10 cellular contexts compared by ENCODE assay signal in genomic region chr19:49878744-49879070, GRCh38. TPM values are rescaled to one million over a fixed set of nuclear protein-coding genes. Genes with fewer than 3 reads are reported as not detected.
A peak's percentile ranks its signal among the peaks of the same experiment; 100 is the strongest.
DNase-seq lines count a peak whose midpoint lies in the region; ATAC-seq and TF ChIP-seq lines count a peak whose summit lies in the region.
"Had no signal": no experiment of that assay in that cellular context is flagged by ENCODE, and none has a peak within 500 bp of the region (broad histone marks: within the 10 kb centered on the region; RNA-seq: fewer than 3 reads in every experiment).

No MANE protein-coding gene starts in this region.

- H3K4me1 Mint-ChIP-seq in nephron progenitor cell = peaks cover 37% of the 10 kb centered on the region

- no peak for DNase-seq in GM06990 (ENCODE audit: extremely low read depth, insufficient read length)
- DNase-seq in Panc1 (ENCODE audit: low read depth, low spot score) = no peak
- no peak for DNase-seq in fibroblast of villous mesenchyme (ENCODE audit: low read depth)
- no peak for DNase-seq in gastrocnemius medialis
- no peak for DNase-seq in GM13977 (ENCODE audit: low spot score)
- DNase-seq in nephron progenitor cell = no peak
- DNase-seq in kidney glomerular epithelial cell (lab: John Stamatoyannopoulos, UW) = no peak
- DNase-seq: NCI-H2029, WERI-Rb-1 had no signal

- H3K4me3 ChIP-seq in GM06990 (replicated peaks; ENCODE audit: low read depth, low read length) = peak overlapping the region; percentile 98
- peak overlapping the region; percentile 89 to 92 for H3K4me3 ChIP-seq in Panc1 (ENCODE audit: low read depth in 2 of 2, low read length in 2 of 2)
- peak overlapping the region; percentile 95 for H3K4me3 ChIP-seq in fibroblast of villous mesenchyme (ENCODE audit: low read depth, low read length)
- peak overlapping the region in 3 of 4 donors; percentile 92 to 95 (median 92) for H3K4me3 ChIP-seq in gastrocnemius medialis

- H3K4me3 Mint-ChIP-seq in nephron progenitor cell = no peak overlapping the region

- H3K27ac ChIP-seq in Panc1 (ENCODE audit: low read length) (peak overlapping the region; percentile 98), gastrocnemius medialis (peak overlapping the region; percentile 90 to 100 (median 99))

- H3K9me3 ChIP-seq in Panc1 (ENCODE audit: control insufficient read depth, insufficient read depth, low read depth, low read length) = no peaks in the 10 kb centered on the region
- H3K9me3 ChIP-seq in gastrocnemius medialis = no peaks in the 10 kb centered on the region

- no TSS peak for BruUV-seq in Panc1 (replicated peaks; lab: Mats Ljungman, UMichigan)

- no peaks in the 10 kb centered on the region for H3K27me3 Mint-ChIP-seq in nephron progenitor cell (ENCODE audit: low read depth, poor library complexity)

- H3K36me3 Mint-ChIP-seq in nephron progenitor cell (ENCODE audit: low read depth) = peaks cover 45% of the 10 kb centered on the region

- TF ChIP-seq CTCF in GM06990 (IDR thresholded peaks at IDR 0.05; ENCODE audit: insufficient read depth, low read length, poor library complexity, severe bottlenecking) (no peak), Panc1 (IDR thresholded peaks at IDR 0.05) (no peak), fibroblast of villous mesenchyme (IDR thresholded peaks at IDR 0.05; ENCODE audit: insufficient read depth, low read depth, low read length) (no peak), gastrocnemius medialis (IDR thresholded peaks at IDR 0.05 in 4 of 5, conservative IDR thresholded peaks at IDR 0.05 in 1 of 5) (no peak), GM13977 (IDR thresholded peaks at IDR 0.05; ENCODE audit: extremely low read depth, insufficient read depth, missing control alignments) (no peak), nephron progenitor cell (IDR thresholded peaks at IDR 0.05) (no peak)

- POLR2A ChIA-PET in Panc1 (lab: Charles Lee) = no interaction called here

- no peak for ATAC-seq in Panc1
- ATAC-seq in gastrocnemius medialis = no peak
- ATAC-seq in HG02623 (IDR thresholded peaks at IDR 0.05; ENCODE audit: unreplicated experiment) = no peak

- intact Hi-C loops in Panc1 (cut with micrococcal nuclease; ENCODE audit: unreplicated experiment) (no loop called here), gastrocnemius medialis (cut with DNase I; ENCODE audit: low total_unique reads) (loop anchor here (5.0 to 10.0 kb wide), 4 partner anchors 324 to 1244 kb away; partner anchors contain the start of genes DBP, MYH14 and RPS11)

- H3K27ac Mint-ChIP-seq in nephron progenitor cell = no peak overlapping the region

- H3K4me1 ChIP-seq in Panc1 (ENCODE audit: control insufficient read depth, insufficient read depth, low read length) (peaks cover 16% of the 10 kb centered on the region), gastrocnemius medialis (peaks cover 30 to 35% of the 10 kb centered on the region in 2 donors)

- TF ChIP-seq POLR2A in gastrocnemius medialis (IDR thresholded peaks at IDR 0.05) = no peak

- in situ Hi-C loops in Panc1 (cut with HindIII; ENCODE audit: low pct_unique_long_range_greater_than_20kb, low sequenced_read_pairs) = no loop called here
- in situ Hi-C loops in gastrocnemius medialis (cut with MboI; ENCODE audit: low sequenced_read_pairs in 4 of 4) = loop anchor here in 2 of 4 donors (10.0 kb wide), 1 partner anchor 64 kb away; the partner anchor contains the start of genes FUZ (in 2 of the 2) and MED25 (in 2 of the 2)
- in situ Hi-C loops in GM13977 (cut with MboI; ENCODE audit: low pct_unique_long_range_greater_than_20kb, low sequenced_read_pairs, unreplicated experiment) = no loop called here

- H3K27me3 ChIP-seq in GM06990 (replicated peaks; ENCODE audit: control insufficient read depth, insufficient read depth, low read length) = no peaks in the 10 kb centered on the region
- H3K27me3 ChIP-seq in Panc1 (ENCODE audit: control insufficient read depth, insufficient read depth, low read length) = no peaks in the 10 kb centered on the region
- H3K27me3 ChIP-seq in gastrocnemius medialis = no peaks in the 10 kb centered on the region

- CTCF ChIA-PET in Panc1 (lab: Charles Lee) = no interaction called here

- peaks cover 34% of the 10 kb centered on the region for H3K36me3 ChIP-seq in GM06990 (ENCODE audit: control insufficient read depth, insufficient read depth, low read length)
- H3K36me3 ChIP-seq in Panc1 (ENCODE audit: control insufficient read depth, insufficient read depth, low read length) = peaks cover 5% of the 10 kb centered on the region; the same call in 1 of the 2 replicates
- H3K36me3 ChIP-seq in gastrocnemius medialis = peaks cover 10 to 61% of the 10 kb centered on the region in 2 donors

- H3K9me3 Mint-ChIP-seq in nephron progenitor cell = no peaks in the 10 kb centered on the region

RNA-seq across cellular contexts. Expression of gene TBC1D17, which starts 1.2 kb away (rescaled TPM):
- 43.2 TPM for total RNA-seq in Panc1 (2021; ENCODE audit: unreplicated experiment)
- polyA plus RNA-seq in Panc1 (2012; ENCODE audit: insufficient read length) = 68.0 TPM
- total RNA-seq in fibroblast of villous mesenchyme = 23.3 and 27.4 TPM in 2 replicates
- total RNA-seq in gastrocnemius medialis = 10 to 100 TPM; 48.7 to 84.3 (median 66.4) TPM

RNA-seq across cellular contexts. Expression of gene AKT1S1, which starts 1.6 kb away (rescaled TPM):
- total RNA-seq in Panc1 (2021; ENCODE audit: unreplicated experiment) (92.8 TPM), fibroblast of villous mesenchyme (11.9 and 12.5 TPM in 2 replicates), gastrocnemius medialis (10 to 100 TPM; 23.8 to 56.8 (median 43.4) TPM)
- 112 TPM for polyA plus RNA-seq in Panc1 (2012; ENCODE audit: insufficient read length)

RNA-seq across cellular contexts. Expression of gene PNKP, which starts 11.3 kb away (rescaled TPM):
- total RNA-seq in Panc1 (2021; ENCODE audit: unreplicated experiment) (76.7 TPM), fibroblast of villous mesenchyme (40.2 and 64.1 TPM in 2 replicates), gastrocnemius medialis (10 to 100 TPM; 14.9 to 43.4 (median 21.1) TPM)
- 59.6 TPM for polyA plus RNA-seq in Panc1 (2012; ENCODE audit: insufficient read length)

RNA-seq across cellular contexts. Expression of gene IL4I1, which starts 18.0 kb away (rescaled TPM):
- total RNA-seq in Panc1 (2021; ENCODE audit: unreplicated experiment) (1.5 TPM), fibroblast of villous mesenchyme (0.43 and 0.64 TPM in 2 replicates), gastrocnemius medialis (1 to 10 TPM in 1 of 4 donors, under 1 TPM in 1, not detected in 2; 0.15 to 1.1 TPM)
- polyA plus RNA-seq in Panc1 (2012; ENCODE audit: insufficient read length) = 2.1 TPM

RNA-seq across cellular contexts. Expression of gene PTOV1, which starts 27.7 kb away (rescaled TPM):
- 114 TPM for total RNA-seq in Panc1 (2021; ENCODE audit: unreplicated experiment)
- 273 TPM for polyA plus RNA-seq in Panc1 (2012; ENCODE audit: insufficient read length)
- 47.9 and 53.5 TPM in 2 replicates for total RNA-seq in fibroblast of villous mesenchyme
- 10 to 100 TPM; 77.6 to 88.2 (median 87.0) TPM for total RNA-seq in gastrocnemius medialis
